8 cellular contexts compared by ENCODE assay signal in the genomic region with DNA sequence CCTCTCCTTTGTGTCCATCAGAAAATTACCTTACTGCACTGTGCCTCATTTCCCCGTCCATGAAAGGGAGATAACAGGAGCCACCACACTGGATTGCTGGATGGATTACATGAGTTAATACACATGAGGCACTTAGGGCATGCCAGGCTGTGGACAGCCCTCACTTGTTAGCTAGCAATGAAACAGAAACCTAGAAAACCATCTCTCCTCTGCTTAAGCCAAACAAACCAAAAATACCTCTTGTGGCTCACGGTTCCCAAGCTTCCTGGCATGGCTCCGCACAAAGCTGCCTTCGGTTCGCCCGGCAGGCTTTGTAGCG. TPM values are rescaled to one million over a fixed set of nuclear protein-coding genes. Genes with fewer than 3 reads are reported as not detected.
A peak's percentile ranks its signal among the peaks of the same experiment; 100 is the strongest.
DNase-seq lines count a peak whose midpoint lies in the region; ATAC-seq and TF ChIP-seq lines count a peak whose summit lies in the region.

No MANE protein-coding gene starts in this region.

- peak overlapping the region; percentile 71 to 98 (median 97) for H3K4me3 ChIP-seq in liver (ENCODE audit: low read depth in 1 of 3, low read length in 3 of 3)
- H3K4me3 ChIP-seq in testis: peak overlapping the region; percentile 76 to 94

- H3K4me1 Mint-ChIP-seq in MCF 10A (ENCODE audit: insufficient read depth, unreplicated experiment): peaks cover 17% of the 10 kb centered on the region

- DNase-seq in NCI-H1092 treated with DMSO at 0.1 percent for 48 hours (lab: John Stamatoyannopoulos, UW) (peak; percentile 40), NCI-H1092 (lab: John Stamatoyannopoulos, UW) (no peak), Kasumi-1 (lab: John Stamatoyannopoulos, UW) (peak; percentile 39 to 40), MCF 10A (ENCODE audit: unreplicated experiment) (peak; percentile 32), testis (peak; percentile 33)
- DNase-seq in NK-92 treated with Interleukin-12 subunit alpha and Interleukin-12 subunit beta, amount 100 ng/mL, for 24 hours (lab: John Stamatoyannopoulos, UW): no peak

- H3K9ac ChIP-seq in liver (ENCODE audit: low read depth in 1 of 2, low read length in 2 of 2): peak overlapping the region; percentile 38 to 92

- H3K27me3 ChIP-seq in liver (ENCODE audit: control insufficient read depth in 4 of 4, insufficient read depth in 4 of 4, low read length in 3 of 4) (no peaks in the 10 kb centered on the region), testis (no peaks in the 10 kb centered on the region)

- intact Hi-C loops in MCF 10A (cut with micrococcal nuclease): loop anchor here (1.0 to 2.0 kb wide), 2 partner anchors 99 to 133 kb away; partner anchors contain the start of genes HSP90B1 and TDG
- intact Hi-C loops in testis (cut with DNase I; ENCODE audit: low total_unique reads): no loop called here

- H3K36me3 Mint-ChIP-seq in MCF 10A (ENCODE audit: insufficient read depth, unreplicated experiment): peaks cover 24% of the 10 kb centered on the region

- no peak for TF ChIP-seq CTCF in MCF 10A (IDR thresholded peaks at IDR 0.05; ENCODE audit: unreplicated experiment)
- TF ChIP-seq CTCF in liver (IDR thresholded peaks at IDR 0.05; ENCODE audit: low read depth, low read length, missing input control): no peak
- TF ChIP-seq CTCF in testis (IDR thresholded peaks at IDR 0.05): no peak

- H3K9me3 Mint-ChIP-seq in MCF 10A (ENCODE audit: unreplicated experiment): no peaks in the 10 kb centered on the region

- peak; percentile 28 for ATAC-seq in GM21825 (IDR thresholded peaks at IDR 0.05; ENCODE audit: unreplicated experiment)

- peak overlapping the region; percentile 91 for H3K4me3 Mint-ChIP-seq in MCF 10A (ENCODE audit: unreplicated experiment)

- H3K9me3 ChIP-seq in liver (ENCODE audit: control insufficient read depth in 4 of 4, low read length in 3 of 4) (no peaks in the 10 kb centered on the region), testis (no peaks in the 10 kb centered on the region)

- H3K4me1 ChIP-seq in liver (ENCODE audit: control insufficient read depth in 4 of 4, insufficient read depth in 4 of 4, low read length in 3 of 4) (peaks cover 0 to 25% (median 14%) of the 10 kb centered on the region in 4 donors), testis (peaks cover 8% of the 10 kb centered on the region)

- TSS peak; percentile 45 for BruUV-seq in MCF 10A (replicated peaks; lab: Mats Ljungman, UMichigan)

- H3K27me3 Mint-ChIP-seq in MCF 10A (ENCODE audit: insufficient read depth, unreplicated experiment): no peaks in the 10 kb centered on the region

- POLR2A ChIA-PET in MCF 10A (lab: Yijun Ruan, JAX): interaction anchor here (0.6 to 2.6 kb wide), 17 partner anchors 8 to 156 kb away, joined by 3 to 60 read pairs (median 5); partner anchors contain the start of genes GLT8D2, HSP90B1, NFYB and TDG

- no peak for TF ChIP-seq POLR2A in testis (IDR thresholded peaks at IDR 0.05)

- under 1% methylated on average over 7 of the region's 7 CpGs for WGBS in liver
- WGBS in testis, 2 donors: 0 to 2% methylated on average over 7 of the region's 7 CpGs

- peak overlapping the region; percentile 53 to 86 for H3K27ac ChIP-seq in liver (ENCODE audit: low read depth in 1 of 2, low read length in 2 of 2)
- H3K27ac ChIP-seq in testis: peak overlapping the region; percentile 72 to 84

- H3K36me3 ChIP-seq in liver (ENCODE audit: control insufficient read depth in 4 of 4, insufficient read depth in 3 of 4, low read depth in 1 of 4, low read length in 3 of 4) (peaks cover 0 to 3% (median 1%) of the 10 kb centered on the region in 4 donors), testis (ENCODE audit: low read depth, missing control alignments) (no peaks in the 10 kb centered on the region)

- peak overlapping the region; percentile 75 for H3K27ac Mint-ChIP-seq in MCF 10A (ENCODE audit: low read depth, unreplicated experiment)

- TF ChIP-seq RAD21 in liver (IDR thresholded peaks at IDR 0.05): no peak

- CTCF ChIA-PET in MCF 10A (lab: Yijun Ruan, JAX): interaction anchor here (0.7 to 3.4 kb wide), 7 partner anchors 8 to 283 kb away, joined by 3 to 15 read pairs (median 4); partner anchors contain the start of gene TDG

TF ChIP-seq in liver, 16 proteins besides CTCF, POLR2A, EP300 and RAD21:
- TF ChIP-seq FOXA1 (IDR thresholded peaks at IDR 0.05) (no peak), EGR1 (IDR thresholded peaks at IDR 0.05; ENCODE audit: low read depth in 2 of 2) (no peak), JUND (IDR thresholded peaks at IDR 0.05) (no peak), TAF1 (conservative IDR thresholded peaks at IDR 0.05) (no peak), HNF4A (conservative IDR thresholded peaks at IDR 0.05) (no peak), RXRA (IDR thresholded peaks at IDR 0.05) (no peak), GABPA (IDR thresholded peaks at IDR 0.05 in 1 of 2, conservative IDR thresholded peaks at IDR 0.05 in 1 of 2) (no peak), ATF3 (IDR thresholded peaks at IDR 0.05) (no peak), YY1 (IDR thresholded peaks at IDR 0.05) (no peak), FOXA2 (IDR thresholded peaks at IDR 0.05) (no peak), HNF4G (IDR thresholded peaks at IDR 0.05) (no peak)
- TF ChIP-seq, protein P1, sequence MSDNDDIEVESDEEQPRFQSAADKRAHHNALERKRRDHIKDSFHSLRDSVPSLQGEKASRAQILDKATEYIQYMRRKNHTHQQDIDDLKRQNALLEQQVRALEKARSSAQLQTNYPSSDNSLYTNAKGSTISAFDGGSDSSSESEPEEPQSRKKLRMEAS (IDR thresholded peaks at IDR 0.05): no peak
- TF ChIP-seq, protein P2, sequence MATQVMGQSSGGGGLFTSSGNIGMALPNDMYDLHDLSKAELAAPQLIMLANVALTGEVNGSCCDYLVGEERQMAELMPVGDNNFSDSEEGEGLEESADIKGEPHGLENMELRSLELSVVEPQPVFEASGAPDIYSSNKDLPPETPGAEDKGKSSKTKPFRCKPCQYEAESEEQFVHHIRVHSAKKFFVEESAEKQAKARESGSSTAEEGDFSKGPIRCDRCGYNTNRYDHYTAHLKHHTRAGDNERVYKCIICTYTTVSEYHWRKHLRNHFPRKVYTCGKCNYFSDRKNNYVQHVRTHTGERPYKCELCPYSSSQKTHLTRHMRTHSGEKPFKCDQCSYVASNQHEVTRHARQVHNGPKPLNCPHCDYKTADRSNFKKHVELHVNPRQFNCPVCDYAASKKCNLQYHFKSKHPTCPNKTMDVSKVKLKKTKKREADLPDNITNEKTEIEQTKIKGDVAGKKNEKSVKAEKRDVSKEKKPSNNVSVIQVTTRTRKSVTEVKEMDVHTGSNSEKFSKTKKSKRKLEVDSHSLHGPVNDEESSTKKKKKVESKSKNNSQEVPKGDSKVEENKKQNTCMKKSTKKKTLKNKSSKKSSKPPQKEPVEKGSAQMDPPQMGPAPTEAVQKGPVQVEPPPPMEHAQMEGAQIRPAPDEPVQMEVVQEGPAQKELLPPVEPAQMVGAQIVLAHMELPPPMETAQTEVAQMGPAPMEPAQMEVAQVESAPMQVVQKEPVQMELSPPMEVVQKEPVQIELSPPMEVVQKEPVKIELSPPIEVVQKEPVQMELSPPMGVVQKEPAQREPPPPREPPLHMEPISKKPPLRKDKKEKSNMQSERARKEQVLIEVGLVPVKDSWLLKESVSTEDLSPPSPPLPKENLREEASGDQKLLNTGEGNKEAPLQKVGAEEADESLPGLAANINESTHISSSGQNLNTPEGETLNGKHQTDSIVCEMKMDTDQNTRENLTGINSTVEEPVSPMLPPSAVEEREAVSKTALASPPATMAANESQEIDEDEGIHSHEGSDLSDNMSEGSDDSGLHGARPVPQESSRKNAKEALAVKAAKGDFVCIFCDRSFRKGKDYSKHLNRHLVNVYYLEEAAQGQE (IDR thresholded peaks at IDR 0.05): no peak
TF ChIP-seq in liver: peak in this region for 0.

RNA-seq across cellular contexts. Expression of gene HCFC2, which starts 0.7 kb away (rescaled TPM):
- total RNA-seq in MCF 10A (2022) (10.3 and 11.4 TPM in 2 replicates), liver (10 to 100 TPM in 1 of 2 donors, 1 to 10 TPM in 1; 8.7 to 17.4 TPM), testis (10 to 100 TPM; 36.2 to 57.9 TPM)
- polyA plus RNA-seq in liver (10 to 100 TPM in 1 of 2 donors, 1 to 10 TPM in 1; 5.8 to 11.1 TPM), testis (ENCODE audit: insufficient read depth, low read depth, low replicate concordance) (95.2 TPM)

RNA-seq across cellular contexts. Expression of gene GLT8D2, which starts 13.7 kb away (rescaled TPM):
- total RNA-seq in MCF 10A (2022): 0.79 and 2.0 TPM in 2 replicates
- 1 to 10 TPM in 1 of 2 donors, under 1 TPM in 1; 0.79 to 1.2 TPM for total RNA-seq in liver
- polyA plus RNA-seq in liver: 1 to 10 TPM; 1.2 to 1.4 TPM
- total RNA-seq in testis: 1 to 10 TPM; 5.7 to 8.1 TPM
- polyA plus RNA-seq in testis (ENCODE audit: insufficient read depth, low read depth, low replicate concordance): 17.3 TPM

Comparison
In these comparisons a context has a peak if more than half of its experiments do, and no peak if none do; other contexts are left out.
1. DNase-seq: peak in NCI-H1092 treated with DMSO at 0.1 percent for 48 hours (single experiment), Kasumi-1 (2 of 2), MCF 10A (single experiment) and testis (single experiment); none in NCI-H1092 (single experiment) and NK-92 treated with Interleukin-12 subunit alpha and Interleukin-12 subunit beta, amount 100 ng/mL, for 24 hours (single experiment).